9 cellular contexts compared by ENCODE assay signal in genomic region chr1:173871091-173871490, GRCh38. TPM values are rescaled to one million over a fixed set of nuclear protein-coding genes. Genes with fewer than 3 reads are reported as not detected.
DNase-seq lines count a peak whose midpoint lies in the region; ATAC-seq and TF ChIP-seq lines count a peak whose summit lies in the region.
"Had no signal": no experiment of that assay in that cellular context is flagged by ENCODE, and none has a peak within 500 bp of the region (broad histone marks: within the 10 kb centered on the region; RNA-seq: fewer than 3 reads in every experiment).

No MANE protein-coding gene starts in this region.

- in situ Hi-C loops in KBM-7 (cut with MboI; ENCODE audit: low pct_unique_long_range_greater_than_20kb, low sequenced_read_pairs), result no loop called here

- DNase-seq in KBM-7 (peak; percentile 26), endodermal cell (no peak), NCI-H446 treated with DMSO at 0.1 percent for 48 hours (lab: John Stamatoyannopoulos, UW) (no peak)
- no peak for DNase-seq in stimulated activated CD4-positive, alpha-beta T cell treated with anti-CD3 and anti-CD28 coated beads, Interleukin-4, amount 100 ng/mL, for 24 hours
- DNase-seq: brain microvascular endothelial cell, GF-D8, heart right ventricle had no signal

- peak overlapping the region; percentile 9 for H3K27ac Mint-ChIP-seq in endodermal cell

- H3K4me3 ChIP-seq in endodermal cell (ENCODE audit: low read length), result no peak overlapping the region

- no peak overlapping the region for H3K9ac ChIP-seq in endodermal cell (ENCODE audit: extremely low read depth, low read length, poor library complexity, severe bottlenecking)

- no peaks in the 10 kb centered on the region for H3K27me3 ChIP-seq in endodermal cell (ENCODE audit: control insufficient read depth, insufficient read depth, low read length, poor library complexity, severe bottlenecking)
- H3K27me3 ChIP-seq: brain microvascular endothelial cell, heart right ventricle had no signal

- no peaks in the 10 kb centered on the region for H3K4me1 ChIP-seq in endodermal cell (ENCODE audit: control insufficient read depth, insufficient read depth, low read length)

- H3K36me3 Mint-ChIP-seq in endodermal cell (ENCODE audit: low read depth), result peaks cover 60% of the 10 kb centered on the region

- H3K9me3 Mint-ChIP-seq in endodermal cell, result no peaks in the 10 kb centered on the region

- peaks cover 20% of the 10 kb centered on the region for H3K4me1 Mint-ChIP-seq in endodermal cell

- no peak for TF ChIP-seq CTCF in C4-2B (conservative IDR thresholded peaks at IDR 0.05)
- no peak for TF ChIP-seq CTCF in endodermal cell (conservative IDR thresholded peaks at IDR 0.05)

- WGBS in endodermal cell (ENCODE audit: insufficient coverage in 1 of 2, insufficient read length in 1 of 2), 2 experiments, result 91 to 95% methylated on average over 5 of the region's 5 CpGs

- ATAC-seq in GM21723 (IDR thresholded peaks at IDR 0.05; ENCODE audit: unreplicated experiment), result no peak
- ATAC-seq: heart right ventricle had no signal

- no peak overlapping the region for H3K4me3 Mint-ChIP-seq in endodermal cell

- no peaks in the 10 kb centered on the region for H3K27me3 Mint-ChIP-seq in endodermal cell (ENCODE audit: insufficient read depth)

- no peaks in the 10 kb centered on the region for H3K9me3 ChIP-seq in endodermal cell (ENCODE audit: control insufficient read depth, low read length)
- H3K9me3 ChIP-seq: heart right ventricle had no signal

- H3K27ac ChIP-seq in C4-2B (peak overlapping the region; percentile 71), endodermal cell (ENCODE audit: low read depth, low read length) (no peak overlapping the region)
- H3K27ac ChIP-seq: brain microvascular endothelial cell had no signal

- peaks cover 50% of the 10 kb centered on the region for H3K36me3 ChIP-seq in endodermal cell (ENCODE audit: control insufficient read depth, insufficient read depth, low read length)

RNA-seq across cellular contexts. Expression of gene ZBTB37, which starts 2.9 kb away (rescaled TPM):
- total RNA-seq in endodermal cell, result 10 to 100 TPM; 17.4 to 24.2 TPM
- 5.3 TPM for polyA plus RNA-seq in endodermal cell (2013, experiment 1 of 2)
- polyA plus RNA-seq in endodermal cell (2013, experiment 2 of 2), result 5.7 TPM

RNA-seq across cellular contexts. Expression of gene GAS5, which starts 3.3 kb away (rescaled TPM):
- 100 to 1,000 TPM; 456 to 587 TPM for total RNA-seq in endodermal cell
- polyA plus RNA-seq in endodermal cell (2013, experiment 1 of 2), result 486 TPM
- polyA plus RNA-seq in endodermal cell (2013, experiment 2 of 2), result 422 TPM

RNA-seq across cellular contexts. Expression of gene SERPINC1, which starts 46.0 kb away (rescaled TPM):
- total RNA-seq in endodermal cell, result not detected
- not detected for polyA plus RNA-seq in endodermal cell (2013, experiment 1 of 2)
- polyA plus RNA-seq in endodermal cell (2013, experiment 2 of 2), result not detected

RNA-seq across cellular contexts. Expression of gene CENPL, which starts 46.4 kb away (rescaled TPM):
- total RNA-seq in endodermal cell, result 10 to 100 TPM; 15.8 to 18.9 TPM
- polyA plus RNA-seq in endodermal cell (2013, experiment 1 of 2), result 15.5 TPM
- 14.1 TPM for polyA plus RNA-seq in endodermal cell (2013, experiment 2 of 2)

RNA-seq across cellular contexts. Expression of gene DARS2, which starts 46.6 kb away (rescaled TPM):
- total RNA-seq in endodermal cell, result 10 to 100 TPM; 37.9 to 43.0 TPM
- 25.6 TPM for polyA plus RNA-seq in endodermal cell (2013, experiment 1 of 2)
- polyA plus RNA-seq in endodermal cell (2013, experiment 2 of 2), result 26.6 TPM
